Comparison of ENCODE assay signal across 8 cellular contexts in genomic region chr17:75240394-75241142, GRCh38. TPM values are rescaled to one million over a fixed set of nuclear protein-coding genes. Genes with fewer than 3 reads are reported as not detected.
DNase-seq lines count a peak whose midpoint lies in the region; ATAC-seq, FAIRE-seq and TF ChIP-seq lines count a peak whose summit lies in the region.

No MANE protein-coding gene starts in this region.

- peak; percentile 83 for FAIRE-seq in K562 (lab: Jason Lieb, UNC)

- DNase-seq in D341Med (ENCODE audit: low spot score) (peak; percentile 90), SK-MEL-5 (ENCODE audit: low read depth, low spot score) (peak; percentile 81), K562 (ENCODE audit: extremely low read depth in 1 of 4, low spot score in 3 of 4) (peak; percentile 82 to 88 (median 84)), lower lobe of right lung (no peak), upper lobe of left lung (peak in 1 of 2 donors; percentile 76), DMS153 treated with DMSO at 0.1 percent for 48 hours (lab: John Stamatoyannopoulos, UW; ENCODE audit: unreplicated experiment) (no peak)

- no peaks in the 10 kb centered on the region for H3K9me3 ChIP-seq in K562 (replicated peaks; ENCODE audit: control insufficient read depth, insufficient read depth, low read depth, low read length)
- no peaks in the 10 kb centered on the region for H3K9me3 ChIP-seq in lower lobe of right lung
- H3K9me3 ChIP-seq in upper lobe of left lung: no peaks in the 10 kb centered on the region

- TF ChIP-seq CTCF in K562 (IDR thresholded peaks at IDR 0.05 in 2 of 3, conservative IDR thresholded peaks at IDR 0.05 in 1 of 3; ENCODE audit: insufficient read depth in 2 of 3, low read depth in 1 of 3, low read length in 3 of 3) (peak; percentile 99 to 100 (median 99)), lower lobe of right lung (IDR thresholded peaks at IDR 0.05) (peak; percentile 42), upper lobe of left lung (IDR thresholded peaks at IDR 0.05) (peak in 4 of 6 experiments; percentile 19 to 48 (median 40))

- H3K4me3 Mint-ChIP-seq in IgD-negative memory B cell: peak overlapping the region in 2 of 4 donors; percentile 32 to 65

- 50% methylated on average over 22 of the region's 23 CpGs for WGBS in K562 (ENCODE audit: insufficient coverage, low coverage, missing lambda C conversion rate)
- 76 to 79% methylated on average over 16 to 23 of the region's 23 CpGs for WGBS in upper lobe of left lung, 2 donors

- no peak for TF ChIP-seq EP300 in K562 (IDR thresholded peaks at IDR 0.05; ENCODE audit: low read length)
- no peak for TF ChIP-seq EP300 in upper lobe of left lung (IDR thresholded peaks at IDR 0.05)

- peak overlapping the region; percentile 16 to 38; a peak in 2 of 4 replicates for H3K9ac ChIP-seq in K562 (ENCODE audit: insufficient read depth in 1 of 2, low read depth in 2 of 2, low read length in 2 of 2)

- peaks cover 27% of the 10 kb centered on the region for H4K20me1 ChIP-seq in K562 (replicated peaks; ENCODE audit: control insufficient read depth, insufficient read depth, low read length)

- H3K4me1 ChIP-seq in K562 (replicated peaks in 1 of 2; ENCODE audit: control insufficient read depth in 2 of 2, insufficient read depth in 2 of 2, low read length in 2 of 2) (peaks cover 19 to 41% of the 10 kb centered on the region in 2 experiments), lower lobe of right lung (no peaks in the 10 kb centered on the region), upper lobe of left lung (peaks cover 0 to 27% (median 0%) of the 10 kb centered on the region in 4 donors)

- intact Hi-C loops in K562 (cut with micrococcal nuclease): loop anchor here (2.0 kb wide), 1 partner anchor 20 kb away; the partner anchor contains the start of genes GGA3 and MRPS7
- intact Hi-C loops in lower lobe of right lung (cut with DNase I): no loop called here

- no peaks in the 10 kb centered on the region for H3K27me3 Mint-ChIP-seq in IgD-negative memory B cell

- peak overlapping the region; percentile 23; the same call in 2 of the 3 replicates for H3K27ac ChIP-seq in K562 (ENCODE audit: extremely low read depth, low read depth, low read length)
- H3K27ac ChIP-seq in lower lobe of right lung: no peak overlapping the region
- peak overlapping the region in 1 of 4 donors; percentile 1 for H3K27ac ChIP-seq in upper lobe of left lung

- H3K27me3 ChIP-seq in K562 (ENCODE audit: control insufficient read depth in 2 of 2, insufficient read depth in 2 of 2, low read length in 2 of 2) (no peaks in the 10 kb centered on the region), lower lobe of right lung (ENCODE audit: low read depth) (no peaks in the 10 kb centered on the region), upper lobe of left lung (no peaks in the 10 kb centered on the region)

- ATAC-seq in K562 (peak; percentile 91), lower lobe of right lung (peak; percentile 48 to 55), upper lobe of left lung (ENCODE audit: low FRiP score in 2 of 2) (peak in 1 of 2 donors; percentile 46), HG02884 (IDR thresholded peaks at IDR 0.05; ENCODE audit: unreplicated experiment) (no peak)

- TF ChIP-seq POLR2A in K562 (conservative IDR thresholded peaks at IDR 0.05) (no peak), upper lobe of left lung (IDR thresholded peaks at IDR 0.05) (no peak)

- H3K9me1 ChIP-seq in K562 (ENCODE audit: control insufficient read depth, insufficient read depth, low read length): no peaks in the 10 kb centered on the region

- no peaks in the 10 kb centered on the region for H3K79me2 ChIP-seq in K562 (ENCODE audit: control insufficient read depth, insufficient read depth, low read length)

- H3K27ac Mint-ChIP-seq in IgD-negative memory B cell: peak overlapping the region; percentile 25 to 99 (median 84)

- peak; percentile 43 to 93 for TF ChIP-seq RAD21 in K562 (CRISPR knock-in tag; conservative IDR thresholded peaks at IDR 0.05 in 1 of 2, IDR thresholded peaks at IDR 0.05 in 1 of 2)

- peaks cover 2% of the 10 kb centered on the region for H3K36me3 Mint-ChIP-seq in IgD-negative memory B cell

- H3K4me2 ChIP-seq in K562 (ENCODE audit: insufficient read depth, low read length): no peak overlapping the region; the same call in 1 of the 2 replicates

- H2AFZ ChIP-seq in K562 (ENCODE audit: low read depth, low read length): no peak overlapping the region

- POLR2A ChIA-PET in K562 (lab: Yijun Ruan, JAX): interaction anchor here (0.6 to 3.1 kb wide), 23 partner anchors 9 to 513 kb away, joined by 3 to 38 read pairs (median 4); partner anchors contain the start of genes ARMC7, GGA3, MIF4GD and MRPS7

- H3K9me3 Mint-ChIP-seq in IgD-negative memory B cell: no peaks in the 10 kb centered on the region

- CTCF ChIA-PET in K562 (lab: Yijun Ruan, JAX; ENCODE audit: low intra/inter-chr PET ratio): interaction anchor here (0.9 to 3.1 kb wide), 6 partner anchors 21 to 507 kb away, joined by 3 to 20 read pairs (median 4); partner anchors contain the start of genes GGA3, MIF4GD and MRPS7

- H3K4me1 Mint-ChIP-seq in IgD-negative memory B cell: peaks cover 20 to 39% (median 26%) of the 10 kb centered on the region in 3 donors

- in situ Hi-C loops in SK-MEL-5 (cut with HindIII; ENCODE audit: low pct_unique_long_range_greater_than_20kb, low sequenced_read_pairs) (no loop called here), K562 (cut with MboI) (no loop called here)

- BruUV-seq in K562 (replicated peaks; lab: Mats Ljungman, UMichigan): no TSS peak

- peaks cover 98% of the 10 kb centered on the region for H3K36me3 ChIP-seq in K562 (ENCODE audit: control insufficient read depth, insufficient read depth, low read length)
- peaks cover 100% of the 10 kb centered on the region for H3K36me3 ChIP-seq in lower lobe of right lung
- peaks cover 51 to 100% (median 97%) of the 10 kb centered on the region in 4 donors for H3K36me3 ChIP-seq in upper lobe of left lung

- H3K4me3 ChIP-seq in K562 (no peak overlapping the region), lower lobe of right lung (no peak overlapping the region), upper lobe of left lung (no peak overlapping the region)

RNA-seq across cellular contexts. Expression of gene GGA3, which starts 20.8 kb away (rescaled TPM):
- polyA plus RNA-seq in IgD-negative memory B cell (27.8 TPM), K562 (2011; rRNA removed) (40.9 and 74.6 TPM in 2 replicates), K562 (2014; fragmentation: Illumina TruSeq; extraction: Trizol) (51.7 and 54.2 TPM in 2 replicates), K562 (2014; fragmentation: Nextera tagmentation; extraction: Ambion mirVana) (1 to 10 TPM; 5.7 to 6.3 TPM), K562 (2014; rRNA removed) (41.2 and 45.9 TPM in 2 replicates)
- total RNA-seq in SK-MEL-5 (2014; rRNA removed; shearing (Covaris generic)): 15.7 and 17.4 TPM in 2 replicates
- 39.1 and 44.4 TPM in 2 replicates for polyA plus RNA-seq in SK-MEL-5 (2015; cell fraction: cytosol; rRNA removed)
- polyA plus RNA-seq in SK-MEL-5 (2015; cell fraction: nucleus; rRNA removed): 222 and 247 TPM in 2 replicates
- 229 and 410 TPM in 2 replicates for total RNA-seq in K562 (2011; cell fraction: chromatin; rRNA removed; ENCODE audit: low replicate concordance)
- 168 and 211 TPM in 2 replicates for total RNA-seq in K562 (2011; cell fraction: nucleolus; rRNA removed)
- 138 and 145 TPM in 2 replicates for total RNA-seq in K562 (2011; cell fraction: nucleoplasm; rRNA removed)
- total RNA-seq in K562 (2014; rRNA removed) (16.3 and 27.7 TPM in 2 replicates), K562 (2014; rRNA removed; fragmentation: Illumina TruSeq; extraction: Trizol) (25.4 and 26.5 TPM in 2 replicates), K562 (2015; rRNA removed; fragmentation: Illumina TruSeq; extraction: Trizol) (21.3 and 23.7 TPM in 2 replicates), K562 (2021) (60.9 and 64.9 TPM in 2 replicates), lower lobe of right lung (68.6 TPM), upper lobe of left lung (100 to 1,000 TPM in 2 of 6 donors, 10 to 100 TPM in 4; 32.3 to 139 (median 55.4) TPM)
- 24.6 and 25.5 TPM in 2 replicates for polyA plus RNA-seq in K562 (2011; cell fraction: cytosol; rRNA removed)
- polyA plus RNA-seq in K562 (2011; cell fraction: nucleus; rRNA removed): 329 and 442 TPM in 2 replicates
- polyA plus RNA-seq in K562 (2012): 65.7 and 79.7 TPM in 2 replicates
- 76.1 and 105 TPM in 2 replicates for polyA minus RNA-seq in K562 (2011; rRNA and poly(A)+ RNA removed)
- 29.3 and 34.2 TPM in 2 replicates for polyA minus RNA-seq in K562 (2011; cell fraction: cytosol; rRNA and poly(A)+ RNA removed)
- polyA minus RNA-seq in K562 (2011; cell fraction: nucleus; rRNA and poly(A)+ RNA removed): 52.4 and 72.0 TPM in 2 replicates

RNA-seq across cellular contexts. Expression of gene MRPS7, which starts 21.1 kb away (rescaled TPM):
- polyA plus RNA-seq in IgD-negative memory B cell: 101 TPM
- 184 and 188 TPM in 2 replicates for total RNA-seq in SK-MEL-5 (2014; rRNA removed; shearing (Covaris generic))
- 100 and 108 TPM in 2 replicates for polyA plus RNA-seq in SK-MEL-5 (2015; cell fraction: cytosol; rRNA removed)
- 73.3 and 73.8 TPM in 2 replicates for polyA plus RNA-seq in SK-MEL-5 (2015; cell fraction: nucleus; rRNA removed)
- total RNA-seq in K562 (2011; cell fraction: chromatin; rRNA removed; ENCODE audit: low replicate concordance): 58.3 and 91.9 TPM in 2 replicates
- total RNA-seq in K562 (2011; cell fraction: nucleolus; rRNA removed): 73.0 and 88.6 TPM in 2 replicates
- 64.5 and 67.2 TPM in 2 replicates for total RNA-seq in K562 (2011; cell fraction: nucleoplasm; rRNA removed)
- 115 and 137 TPM in 2 replicates for total RNA-seq in K562 (2014; rRNA removed)
- 128 and 142 TPM in 2 replicates for total RNA-seq in K562 (2014; rRNA removed; fragmentation: Illumina TruSeq; extraction: Trizol)
- total RNA-seq in K562 (2015; rRNA removed; fragmentation: Illumina TruSeq; extraction: Trizol): 124 and 132 TPM in 2 replicates
- total RNA-seq in K562 (2021): 117 and 120 TPM in 2 replicates
- 90.8 and 115 TPM in 2 replicates for polyA plus RNA-seq in K562 (2011; rRNA removed)
- 83.0 and 98.9 TPM in 2 replicates for polyA plus RNA-seq in K562 (2011; cell fraction: cytosol; rRNA removed)
- polyA plus RNA-seq in K562 (2011; cell fraction: nucleus; rRNA removed): 73.0 and 76.0 TPM in 2 replicates
- 60.3 and 98.2 TPM in 2 replicates for polyA plus RNA-seq in K562 (2012)
- polyA plus RNA-seq in K562 (2014; fragmentation: Illumina TruSeq; extraction: Trizol): 140 and 153 TPM in 2 replicates
- polyA plus RNA-seq in K562 (2014; fragmentation: Nextera tagmentation; extraction: Ambion mirVana): 100 to 1,000 TPM; 236 to 244 TPM
- 107 and 126 TPM in 2 replicates for polyA plus RNA-seq in K562 (2014; rRNA removed)
- polyA minus RNA-seq in K562 (2011; rRNA and poly(A)+ RNA removed): 75.2 and 86.1 TPM in 2 replicates
- polyA minus RNA-seq in K562 (2011; cell fraction: cytosol; rRNA and poly(A)+ RNA removed): 34.9 and 44.7 TPM in 2 replicates
- 34.5 and 47.3 TPM in 2 replicates for polyA minus RNA-seq in K562 (2011; cell fraction: nucleus; rRNA and poly(A)+ RNA removed)
- 38.3 TPM for total RNA-seq in lower lobe of right lung
- 10 to 100 TPM; 23.7 to 56.7 (median 36.9) TPM for total RNA-seq in upper lobe of left lung

RNA-seq across cellular contexts. Expression of gene MIF4GD, which starts 30.5 kb away (rescaled TPM):
- polyA plus RNA-seq in IgD-negative memory B cell (103 TPM), K562 (2011; rRNA removed) (50.8 and 53.9 TPM in 2 replicates), K562 (2014; fragmentation: Illumina TruSeq; extraction: Trizol) (25.5 and 28.1 TPM in 2 replicates), K562 (2014; fragmentation: Nextera tagmentation; extraction: Ambion mirVana) (10 to 100 TPM; 46.7 to 63.8 TPM), K562 (2014; rRNA removed) (30.6 and 36.0 TPM in 2 replicates)
- 20.8 and 22.9 TPM in 2 replicates for total RNA-seq in SK-MEL-5 (2014; rRNA removed; shearing (Covaris generic))
- polyA plus RNA-seq in SK-MEL-5 (2015; cell fraction: cytosol; rRNA removed): 53.3 and 57.8 TPM in 2 replicates
- 37.8 and 52.5 TPM in 2 replicates for polyA plus RNA-seq in SK-MEL-5 (2015; cell fraction: nucleus; rRNA removed)
- total RNA-seq in K562 (2011; cell fraction: chromatin; rRNA removed; ENCODE audit: low replicate concordance): 28.8 and 42.4 TPM in 2 replicates
- 36.0 and 43.4 TPM in 2 replicates for total RNA-seq in K562 (2011; cell fraction: nucleolus; rRNA removed)
- 32.6 and 37.5 TPM in 2 replicates for total RNA-seq in K562 (2011; cell fraction: nucleoplasm; rRNA removed)
- total RNA-seq in K562 (2014; rRNA removed) (22.4 and 25.2 TPM in 2 replicates), K562 (2014; rRNA removed; fragmentation: Illumina TruSeq; extraction: Trizol) (11.8 and 12.3 TPM in 2 replicates), K562 (2015; rRNA removed; fragmentation: Illumina TruSeq; extraction: Trizol) (13.2 and 14.0 TPM in 2 replicates), K562 (2021) (23.0 and 27.1 TPM in 2 replicates), lower lobe of right lung (32.1 TPM), upper lobe of left lung (10 to 100 TPM; 19.9 to 42.8 (median 36.2) TPM)
- 71.3 and 91.1 TPM in 2 replicates for polyA plus RNA-seq in K562 (2011; cell fraction: cytosol; rRNA removed)
- 56.0 and 67.5 TPM in 2 replicates for polyA plus RNA-seq in K562 (2011; cell fraction: nucleus; rRNA removed)
- 28.0 and 61.3 TPM in 2 replicates for polyA plus RNA-seq in K562 (2012)
- 25.6 TPM in 2 replicates for polyA minus RNA-seq in K562 (2011; rRNA and poly(A)+ RNA removed)
- polyA minus RNA-seq in K562 (2011; cell fraction: cytosol; rRNA and poly(A)+ RNA removed): 13.5 and 16.8 TPM in 2 replicates
- 8.3 and 15.0 TPM in 2 replicates for polyA minus RNA-seq in K562 (2011; cell fraction: nucleus; rRNA and poly(A)+ RNA removed)

RNA-seq across cellular contexts. Expression of gene NUP85, which starts 35.1 kb away (rescaled TPM):
- 32.3 TPM for polyA plus RNA-seq in IgD-negative memory B cell
- 46.0 and 49.4 TPM in 2 replicates for total RNA-seq in SK-MEL-5 (2014; rRNA removed; shearing (Covaris generic))
- 60.8 and 61.4 TPM in 2 replicates for polyA plus RNA-seq in SK-MEL-5 (2015; cell fraction: cytosol; rRNA removed)
- 280 and 471 TPM in 2 replicates for polyA plus RNA-seq in SK-MEL-5 (2015; cell fraction: nucleus; rRNA removed)
- 303 and 492 TPM in 2 replicates for total RNA-seq in K562 (2011; cell fraction: chromatin; rRNA removed; ENCODE audit: low replicate concordance)
- 243 and 287 TPM in 2 replicates for total RNA-seq in K562 (2011; cell fraction: nucleolus; rRNA removed)
- total RNA-seq in K562 (2011; cell fraction: nucleoplasm; rRNA removed): 239 and 282 TPM in 2 replicates
- total RNA-seq in K562 (2014; rRNA removed): 50.2 and 52.4 TPM in 2 replicates
- total RNA-seq in K562 (2014; rRNA removed; fragmentation: Illumina TruSeq; extraction: Trizol): 99.8 and 115 TPM in 2 replicates
- total RNA-seq in K562 (2015; rRNA removed; fragmentation: Illumina TruSeq; extraction: Trizol): 77.1 and 81.2 TPM in 2 replicates
- 121 and 127 TPM in 2 replicates for total RNA-seq in K562 (2021)
- 128 and 135 TPM in 2 replicates for polyA plus RNA-seq in K562 (2011; rRNA removed)
- 184 and 192 TPM in 2 replicates for polyA plus RNA-seq in K562 (2011; cell fraction: cytosol; rRNA removed)
- polyA plus RNA-seq in K562 (2011; cell fraction: nucleus; rRNA removed): 521 and 638 TPM in 2 replicates
- polyA plus RNA-seq in K562 (2012): 56.6 and 88.3 TPM in 2 replicates
- polyA plus RNA-seq in K562 (2014; fragmentation: Illumina TruSeq; extraction: Trizol): 82.2 and 83.7 TPM in 2 replicates
- polyA plus RNA-seq in K562 (2014; fragmentation: Nextera tagmentation; extraction: Ambion mirVana): 100 to 1,000 TPM; 156 to 177 TPM
- polyA plus RNA-seq in K562 (2014; rRNA removed): 110 and 116 TPM in 2 replicates
- 62.4 and 87.2 TPM in 2 replicates for polyA minus RNA-seq in K562 (2011; rRNA and poly(A)+ RNA removed)
- polyA minus RNA-seq in K562 (2011; cell fraction: cytosol; rRNA and poly(A)+ RNA removed): 45.2 and 54.1 TPM in 2 replicates
- polyA minus RNA-seq in K562 (2011; cell fraction: nucleus; rRNA and poly(A)+ RNA removed): 79.4 and 108 TPM in 2 replicates
- total RNA-seq in lower lobe of right lung: 66.8 TPM
- 10 to 100 TPM; 21.7 to 69.1 (median 43.5) TPM for total RNA-seq in upper lobe of left lung

RNA-seq across cellular contexts. Expression of gene SLC25A19, which starts 48.7 kb away (rescaled TPM):
- polyA plus RNA-seq in IgD-negative memory B cell (22.0 TPM), K562 (2011; rRNA removed) (51.7 and 55.3 TPM in 2 replicates), K562 (2014; fragmentation: Illumina TruSeq; extraction: Trizol) (57.1 and 60.9 TPM in 2 replicates), K562 (2014; fragmentation: Nextera tagmentation; extraction: Ambion mirVana) (10 to 100 TPM; 33.4 to 49.3 TPM), K562 (2014; rRNA removed) (73.1 and 83.5 TPM in 2 replicates)
- total RNA-seq in SK-MEL-5 (2014; rRNA removed; shearing (Covaris generic)): 18.1 and 21.0 TPM in 2 replicates
- 27.2 and 30.3 TPM in 2 replicates for polyA plus RNA-seq in SK-MEL-5 (2015; cell fraction: cytosol; rRNA removed)
- 28.4 and 43.5 TPM in 2 replicates for polyA plus RNA-seq in SK-MEL-5 (2015; cell fraction: nucleus; rRNA removed)
- total RNA-seq in K562 (2011; cell fraction: chromatin; rRNA removed; ENCODE audit: low replicate concordance): 80.8 and 110 TPM in 2 replicates
- total RNA-seq in K562 (2011; cell fraction: nucleolus; rRNA removed): 83.7 and 96.9 TPM in 2 replicates
- total RNA-seq in K562 (2011; cell fraction: nucleoplasm; rRNA removed): 75.9 and 93.0 TPM in 2 replicates
- total RNA-seq in K562 (2014; rRNA removed) (56.1 and 71.6 TPM in 2 replicates), K562 (2014; rRNA removed; fragmentation: Illumina TruSeq; extraction: Trizol) (35.9 and 45.2 TPM in 2 replicates), K562 (2015; rRNA removed; fragmentation: Illumina TruSeq; extraction: Trizol) (49.0 and 49.3 TPM in 2 replicates), K562 (2021) (73.4 and 76.6 TPM in 2 replicates), lower lobe of right lung (41.5 TPM), upper lobe of left lung (10 to 100 TPM; 21.9 to 37.0 (median 23.9) TPM)
- polyA plus RNA-seq in K562 (2011; cell fraction: cytosol; rRNA removed): 70.2 and 111 TPM in 2 replicates
- 50.7 and 83.5 TPM in 2 replicates for polyA plus RNA-seq in K562 (2011; cell fraction: nucleus; rRNA removed)
- polyA plus RNA-seq in K562 (2012): 26.6 and 58.9 TPM in 2 replicates
- 29.7 and 31.1 TPM in 2 replicates for polyA minus RNA-seq in K562 (2011; rRNA and poly(A)+ RNA removed)
- 18.5 and 33.6 TPM in 2 replicates for polyA minus RNA-seq in K562 (2011; cell fraction: cytosol; rRNA and poly(A)+ RNA removed)
- 32.9 and 44.3 TPM in 2 replicates for polyA minus RNA-seq in K562 (2011; cell fraction: nucleus; rRNA and poly(A)+ RNA removed)

Comparison
In these comparisons a context has a peak if more than half of its experiments do, and no peak if none do; other contexts are left out.
1. DNase-seq: peak in D341Med (single experiment), SK-MEL-5 (single experiment) and K562 (4 of 4); none in lower lobe of right lung (single experiment) and DMS153 treated with DMSO at 0.1 percent for 48 hours (single experiment).
2. CTCF ChIP-seq: peak in every context shown above with its lines; median percentile 99 in K562; 42 in lower lobe of right lung; 40 in upper lobe of left lung.